ENCODE assay signal across 1 cellular context in the genomic region with DNA sequence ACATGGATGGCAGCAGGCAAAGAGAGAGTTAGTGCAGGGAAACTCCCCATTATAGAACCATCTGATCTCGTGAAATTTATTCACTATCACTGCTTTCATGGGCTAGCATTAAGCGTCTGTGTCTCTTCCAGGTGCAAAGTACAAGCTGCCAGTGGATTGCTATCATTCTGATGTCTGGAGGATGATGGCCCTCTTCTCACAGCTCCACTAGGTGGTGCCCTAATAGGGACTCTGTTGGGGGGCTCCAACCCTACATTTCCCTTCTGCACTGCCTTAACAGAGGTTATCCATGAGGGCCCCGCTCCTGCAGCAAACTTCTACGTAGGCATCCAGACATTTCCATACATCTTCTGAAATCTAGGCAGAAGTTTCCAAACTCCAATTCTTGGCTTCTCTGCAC.
TF ChIP-seq lines count a peak whose summit lies in the region.

No MANE protein-coding gene starts in this region.

TF ChIP-seq in HCT116, 20 proteins besides CTCF, POLR2A, EP300 and RAD21 (continued from another document):
- TF ChIP-seq, protein P1, sequence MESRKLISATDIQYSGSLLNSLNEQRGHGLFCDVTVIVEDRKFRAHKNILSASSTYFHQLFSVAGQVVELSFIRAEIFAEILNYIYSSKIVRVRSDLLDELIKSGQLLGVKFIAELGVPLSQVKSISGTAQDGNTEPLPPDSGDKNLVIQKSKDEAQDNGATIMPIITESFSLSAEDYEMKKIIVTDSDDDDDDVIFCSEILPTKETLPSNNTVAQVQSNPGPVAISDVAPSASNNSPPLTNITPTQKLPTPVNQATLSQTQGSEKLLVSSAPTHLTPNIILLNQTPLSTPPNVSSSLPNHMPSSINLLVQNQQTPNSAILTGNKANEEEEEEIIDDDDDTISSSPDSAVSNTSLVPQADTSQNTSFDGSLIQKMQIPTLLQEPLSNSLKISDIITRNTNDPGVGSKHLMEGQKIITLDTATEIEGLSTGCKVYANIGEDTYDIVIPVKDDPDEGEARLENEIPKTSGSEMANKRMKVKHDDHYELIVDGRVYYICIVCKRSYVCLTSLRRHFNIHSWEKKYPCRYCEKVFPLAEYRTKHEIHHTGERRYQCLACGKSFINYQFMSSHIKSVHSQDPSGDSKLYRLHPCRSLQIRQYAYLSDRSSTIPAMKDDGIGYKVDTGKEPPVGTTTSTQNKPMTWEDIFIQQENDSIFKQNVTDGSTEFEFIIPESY (IDR thresholded peaks at IDR 0.05; ENCODE audit: extremely low read depth, insufficient replicate concordance, low read length), result no peak
- TF ChIP-seq YY1 (IDR thresholded peaks at IDR 0.05; ENCODE audit: extremely low read depth, insufficient replicate concordance, low read depth, low read length) (no peak), FOSL1 (IDR thresholded peaks at IDR 0.05; ENCODE audit: low read depth) (no peak), SRF (IDR thresholded peaks at IDR 0.05; ENCODE audit: low read depth) (no peak), CBX3 (IDR thresholded peaks at IDR 0.05; ENCODE audit: low read depth) (no peak), SIN3A (IDR thresholded peaks at IDR 0.05; ENCODE audit: low read depth) (no peak), TCF7L2 (IDR thresholded peaks at IDR 0.05; ENCODE audit: borderline replicate concordance, extremely low read depth, insufficient read depth, insufficient read length) (no peak), CEBPB (IDR thresholded peaks at IDR 0.05; ENCODE audit: low read depth) (no peak), ZFX (IDR thresholded peaks at IDR 0.05) (no peak), POLR2AphosphoS5 (IDR thresholded peaks at IDR 0.05; ENCODE audit: low read depth, low read length) (no peak), EZH2phosphoT487 (IDR thresholded peaks at IDR 0.05; ENCODE audit: borderline replicate concordance) (no peak), EGR1 (IDR thresholded peaks at IDR 0.05; ENCODE audit: low read depth) (no peak)
- TF ChIP-seq, protein P2, sequence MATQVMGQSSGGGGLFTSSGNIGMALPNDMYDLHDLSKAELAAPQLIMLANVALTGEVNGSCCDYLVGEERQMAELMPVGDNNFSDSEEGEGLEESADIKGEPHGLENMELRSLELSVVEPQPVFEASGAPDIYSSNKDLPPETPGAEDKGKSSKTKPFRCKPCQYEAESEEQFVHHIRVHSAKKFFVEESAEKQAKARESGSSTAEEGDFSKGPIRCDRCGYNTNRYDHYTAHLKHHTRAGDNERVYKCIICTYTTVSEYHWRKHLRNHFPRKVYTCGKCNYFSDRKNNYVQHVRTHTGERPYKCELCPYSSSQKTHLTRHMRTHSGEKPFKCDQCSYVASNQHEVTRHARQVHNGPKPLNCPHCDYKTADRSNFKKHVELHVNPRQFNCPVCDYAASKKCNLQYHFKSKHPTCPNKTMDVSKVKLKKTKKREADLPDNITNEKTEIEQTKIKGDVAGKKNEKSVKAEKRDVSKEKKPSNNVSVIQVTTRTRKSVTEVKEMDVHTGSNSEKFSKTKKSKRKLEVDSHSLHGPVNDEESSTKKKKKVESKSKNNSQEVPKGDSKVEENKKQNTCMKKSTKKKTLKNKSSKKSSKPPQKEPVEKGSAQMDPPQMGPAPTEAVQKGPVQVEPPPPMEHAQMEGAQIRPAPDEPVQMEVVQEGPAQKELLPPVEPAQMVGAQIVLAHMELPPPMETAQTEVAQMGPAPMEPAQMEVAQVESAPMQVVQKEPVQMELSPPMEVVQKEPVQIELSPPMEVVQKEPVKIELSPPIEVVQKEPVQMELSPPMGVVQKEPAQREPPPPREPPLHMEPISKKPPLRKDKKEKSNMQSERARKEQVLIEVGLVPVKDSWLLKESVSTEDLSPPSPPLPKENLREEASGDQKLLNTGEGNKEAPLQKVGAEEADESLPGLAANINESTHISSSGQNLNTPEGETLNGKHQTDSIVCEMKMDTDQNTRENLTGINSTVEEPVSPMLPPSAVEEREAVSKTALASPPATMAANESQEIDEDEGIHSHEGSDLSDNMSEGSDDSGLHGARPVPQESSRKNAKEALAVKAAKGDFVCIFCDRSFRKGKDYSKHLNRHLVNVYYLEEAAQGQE (IDR thresholded peaks at IDR 0.05; ENCODE audit: low read depth), result no peak
